In genomic region chr22:24417901-24418641, GRCh38 we compare ENCODE assay signal across 23 cellular contexts. TPM values are rescaled to one million over a fixed set of nuclear protein-coding genes. Genes with fewer than 3 reads are reported as not detected.
DNase-seq lines count a peak whose midpoint lies in the region; ATAC-seq, FAIRE-seq and TF ChIP-seq lines count a peak whose summit lies in the region.
"Had no signal": no experiment of that assay in that cellular context is flagged by ENCODE, and none has a peak within 500 bp of the region (broad histone marks: within the 10 kb centered on the region; RNA-seq: fewer than 3 reads in every experiment).

No MANE protein-coding gene starts in this region.

- POLR2A ChIA-PET in SK-N-SH (lab: Yijun Ruan, JAX), result no interaction called here
- POLR2A ChIA-PET in GM12878 (lab: Charles Lee), result interaction anchor here (0.6 kb wide), 1 partner anchor 196 kb away, joined by 9 read pairs; no protein-coding TSS in a partner anchor

- DNase-seq in SK-N-SH (peak; percentile 15), GM12878 (ENCODE audit: low read depth, low spot score) (no peak), iris pigment epithelial cell (ENCODE audit: low read depth) (peak; percentile 55), left colon (no peak), erythroblast (lab: John Stamatoyannopoulos, UW) (no peak), NCI-H82 (lab: John Stamatoyannopoulos, UW) (no peak)
- DNase-seq in stimulated activated effector memory CD8-positive, alpha-beta T cell treated with anti-CD3 and anti-CD28 coated beads, Interleukin-12 subunit alpha, Interleukin-12 subunit beta, amount 100 ng/mL, for 72 hours (ENCODE audit: low spot score in 2 of 2), result no peak
- DNase-seq: activated naive CD8-positive, alpha-beta T cell treated with anti-CD3 and anti-CD28 coated beads for 36 hours; body of pancreas; GDM1; glutamatergic neuron; NCI-H1930; NCI-H446; RPMI8226; stimulated activated CD4-positive, alpha-beta T cell treated with anti-CD3 and anti-CD28 coated beads, Interleukin-1b, Interleukin-23, amount 100 ng/mL, for 48 hours; stomach had no signal

- FAIRE-seq in GM12878 (lab: Jason Lieb, UNC), result no peak
- FAIRE-seq: A204.1 had no signal

- H3K4me3 ChIP-seq in SK-N-SH (ENCODE audit: low read depth in 2 of 2, low read length in 1 of 2), result no peak overlapping the region
- H3K4me3 ChIP-seq in GM12878, result no peak overlapping the region
- H3K4me3 ChIP-seq: body of pancreas, ovary, stomach had no signal

- peak overlapping the region in 1 of 2 experiments; percentile 97; a peak in 1 of 4 replicates for H3K27ac ChIP-seq in SK-N-SH (ENCODE audit: low read depth in 2 of 2, low read length in 1 of 2)
- H3K27ac ChIP-seq in GM12878 (ENCODE audit: control insufficient read depth, insufficient read depth), result no peak overlapping the region
- H3K27ac ChIP-seq: body of pancreas, C4-2B, ovary, stomach had no signal

- H3K4me3 Mint-ChIP-seq in stimulated activated effector memory CD8-positive, alpha-beta T cell treated with anti-CD3 and anti-CD28 coated beads, Interleukin-12 subunit alpha, Interleukin-12 subunit beta, amount 100 ng/mL, for 72 hours, result no peak overlapping the region
- H3K4me3 Mint-ChIP-seq: activated naive CD8-positive, alpha-beta T cell treated with anti-CD3 and anti-CD28 coated beads for 36 hours; activated T-helper 1 cell treated with anti-CD3 and anti-CD28 coated beads, Interleukin-12 subunit alpha, Interleukin-12 subunit beta, Interleukin-2, Interleukin-4 antibody, amounts not matched to agents 30 ng/mL and 10 ng/mL and 1 ng/mL, durations not matched to agents 14 hours and 24 hours and 36 hours; type B pancreatic cell had no signal

- SMC1A ChIA-PET in GM12878 (lab: Charles Lee; ENCODE audit: uncharacterized antibody, unreplicated experiment), result interaction anchor here (0.6 to 1.8 kb wide), 2 partner anchors 15 to 37 kb away, joined by 3 to 4 read pairs; no protein-coding TSS in a partner anchor

- peaks cover 13% of the 10 kb centered on the region for H3K4me1 Mint-ChIP-seq in stimulated activated effector memory CD8-positive, alpha-beta T cell treated with anti-CD3 and anti-CD28 coated beads, Interleukin-12 subunit alpha, Interleukin-12 subunit beta, amount 100 ng/mL, for 72 hours

- CTCF ChIA-PET in SK-N-SH (lab: Yijun Ruan, JAX) (interaction anchor here (0.7 to 2.2 kb wide), 8 partner anchors 9 to 104 kb away, joined by 3 to 7 read pairs (median 5); no protein-coding TSS in a partner anchor), GM12878 (lab: Yijun Ruan, JAX) (interaction anchor here (1.4 to 1.5 kb wide), 2 partner anchors 103 to 108 kb away, joined by 4 to 7 read pairs; no protein-coding TSS in a partner anchor)

- H3K4me1 ChIP-seq in SK-N-SH (ENCODE audit: control insufficient read depth in 1 of 2, insufficient read depth in 2 of 2, low read depth in 1 of 2, low read length in 1 of 2) (peaks cover 0 to 79% of the 10 kb centered on the region in 2 experiments; a peak in 2 of 4 replicates), GM12878 (ENCODE audit: control insufficient read depth, insufficient read depth, low read length) (no peaks in the 10 kb centered on the region)
- H3K4me1 ChIP-seq: body of pancreas had no signal

- in situ Hi-C loops in GM12878 (cut with MboI), result no loop called here

- RAD21 ChIA-PET in GM12878 (lab: Charles Lee; ENCODE audit: unreplicated experiment), result interaction anchor here (1.0 kb wide), 1 partner anchor 90 kb away, joined by 3 read pairs; no protein-coding TSS in a partner anchor

- H2AFZ ChIP-seq in SK-N-SH (ENCODE audit: low read depth) (no peak overlapping the region), GM12878 (ENCODE audit: control insufficient read depth, low read depth, low read length) (no peak overlapping the region)

- no peak for TF ChIP-seq EP300 in SK-N-SH (IDR thresholded peaks at IDR 0.05; ENCODE audit: borderline replicate concordance in 1 of 2, low read depth in 1 of 2, low read length in 1 of 2)
- no peak for TF ChIP-seq EP300 in GM12878 (IDR thresholded peaks at IDR 0.05; ENCODE audit: borderline replicate concordance in 1 of 2, control insufficient read depth in 1 of 2, low read depth in 2 of 2, low read length in 2 of 2)

- intact Hi-C loops in GM12878 (cut with micrococcal nuclease; ENCODE audit: unreplicated experiment), result no loop called here
- intact Hi-C loops in left colon (cut with DNase I, micrococcal nuclease), result no loop called here

- peaks cover 4% of the 10 kb centered on the region for H3F3A ChIP-seq in SK-N-SH (replicated peaks; ENCODE audit: insufficient read depth)

- peaks cover 41% of the 10 kb centered on the region for H3K36me3 Mint-ChIP-seq in stimulated activated effector memory CD8-positive, alpha-beta T cell treated with anti-CD3 and anti-CD28 coated beads, Interleukin-12 subunit alpha, Interleukin-12 subunit beta, amount 100 ng/mL, for 72 hours
- H3K36me3 Mint-ChIP-seq: activated naive CD8-positive, alpha-beta T cell treated with anti-CD3 and anti-CD28 coated beads for 36 hours; type B pancreatic cell had no signal

- H3K9me3 ChIP-seq in SK-N-SH, result no peaks in the 10 kb centered on the region
- no peaks in the 10 kb centered on the region for H3K9me3 ChIP-seq in GM12878 (replicated peaks; ENCODE audit: control insufficient read depth, insufficient read depth, low read length)
- H3K9me3 ChIP-seq: body of pancreas, ovary, stomach had no signal

- peak overlapping the region; percentile 78 for H3K27ac Mint-ChIP-seq in stimulated activated effector memory CD8-positive, alpha-beta T cell treated with anti-CD3 and anti-CD28 coated beads, Interleukin-12 subunit alpha, Interleukin-12 subunit beta, amount 100 ng/mL, for 72 hours
- H3K27ac Mint-ChIP-seq: activated naive CD8-positive, alpha-beta T cell treated with anti-CD3 and anti-CD28 coated beads for 36 hours; activated T-helper 1 cell treated with anti-CD3 and anti-CD28 coated beads, Interleukin-12 subunit alpha, Interleukin-12 subunit beta, Interleukin-2, Interleukin-4 antibody, amounts not matched to agents 30 ng/mL and 10 ng/mL and 1 ng/mL, durations not matched to agents 14 hours and 24 hours and 36 hours; type B pancreatic cell had no signal

- no peak for TF ChIP-seq CTCF in SK-N-SH (IDR thresholded peaks at IDR 0.05)
- no peak for TF ChIP-seq CTCF in GM12878 (IDR thresholded peaks at IDR 0.05 in 2 of 3, conservative IDR thresholded peaks at IDR 0.05 in 1 of 3; ENCODE audit: control insufficient read depth in 2 of 3, extremely low read depth in 1 of 3, insufficient read depth in 1 of 3, low read depth in 3 of 3, low read length in 3 of 3)

- H3K79me2 ChIP-seq in SK-N-SH (ENCODE audit: insufficient read depth) (no peaks in the 10 kb centered on the region), GM12878 (ENCODE audit: control insufficient read depth, insufficient read depth, low read length) (no peaks in the 10 kb centered on the region)

- H3K36me3 ChIP-seq in SK-N-SH (replicated peaks in 1 of 2; ENCODE audit: control insufficient read depth in 1 of 2, insufficient read depth in 2 of 2, low read length in 1 of 2) (peaks cover 13 to 44% of the 10 kb centered on the region in 2 experiments), GM12878 (ENCODE audit: control insufficient read depth in 2 of 2, insufficient read depth in 2 of 2, low read length in 1 of 2) (peaks cover 0 to 8% of the 10 kb centered on the region in 2 experiments; a peak in 3 of 4 replicates)

- H3K9me3 Mint-ChIP-seq in stimulated activated effector memory CD8-positive, alpha-beta T cell treated with anti-CD3 and anti-CD28 coated beads, Interleukin-12 subunit alpha, Interleukin-12 subunit beta, amount 100 ng/mL, for 72 hours, result no peaks in the 10 kb centered on the region
- H3K9me3 Mint-ChIP-seq: activated naive CD8-positive, alpha-beta T cell treated with anti-CD3 and anti-CD28 coated beads for 36 hours; activated T-helper 1 cell treated with anti-CD3 and anti-CD28 coated beads, Interleukin-12 subunit alpha, Interleukin-12 subunit beta, Interleukin-2, Interleukin-4 antibody, amounts not matched to agents 30 ng/mL and 10 ng/mL and 1 ng/mL, durations not matched to agents 14 hours and 24 hours and 36 hours; type B pancreatic cell had no signal

- TF ChIP-seq POLR2A in GM12878 (IDR thresholded peaks at IDR 0.05; ENCODE audit: low read depth, low read length) (peak; percentile 48; the same call in 1 of the 2 replicates), erythroblast (IDR thresholded peaks at IDR 0.05; ENCODE audit: low read length) (no peak)

- TF ChIP-seq RAD21 in SK-N-SH (IDR thresholded peaks at IDR 0.05; ENCODE audit: low read length) (no peak), GM12878 (IDR thresholded peaks at IDR 0.05; ENCODE audit: insufficient read depth, low read depth, low read length) (no peak)

- H3K27me3 ChIP-seq in SK-N-SH (ENCODE audit: insufficient read depth) (no peaks in the 10 kb centered on the region), GM12878 (replicated peaks in 1 of 2; ENCODE audit: control insufficient read depth in 2 of 2, insufficient read depth in 2 of 2, low read length in 1 of 2) (no peaks in the 10 kb centered on the region)
- H3K27me3 ChIP-seq: body of pancreas, ovary had no signal

- ATAC-seq in SK-N-SH treated with all-trans-retinoic acid at 6 μM for 48 hours, result no peak
- ATAC-seq in GM12878, result no peak
- no peak for ATAC-seq in stimulated activated effector memory CD8-positive, alpha-beta T cell treated with anti-CD3 and anti-CD28 coated beads, Interleukin-12 subunit alpha, Interleukin-12 subunit beta, amount 100 ng/mL, for 72 hours
- ATAC-seq in left colon, result no peak
- ATAC-seq: body of pancreas, HCT116 had no signal

- H4K20me1 ChIP-seq in SK-N-SH (ENCODE audit: insufficient read depth) (no peaks in the 10 kb centered on the region), GM12878 (ENCODE audit: control insufficient read depth, insufficient read depth) (no peaks in the 10 kb centered on the region)

- WGBS in SK-N-SH (ENCODE audit: low lambda C conversion rate), result 96% methylated on average over 3 of the region's 16 CpGs
- WGBS in GM12878 (ENCODE audit: insufficient coverage, insufficient replicate concordance, low lambda C conversion rate, missing lambda C conversion rate), result 83% methylated on average over 15 of the region's 16 CpGs

- H3K9me2 ChIP-seq in SK-N-SH, result no peaks in the 10 kb centered on the region

- no TSS peak for BruUV-seq in GM12878 (replicated peaks; lab: Mats Ljungman, UMichigan)

- H3K4me2 ChIP-seq in SK-N-SH, result no peak overlapping the region
- no peak overlapping the region for H3K4me2 ChIP-seq in GM12878 (ENCODE audit: control insufficient read depth, insufficient read depth)

- no peak overlapping the region for H3K9ac ChIP-seq in SK-N-SH
- no peak overlapping the region for H3K9ac ChIP-seq in GM12878 (ENCODE audit: control insufficient read depth, insufficient read depth, low read length)

RNA-seq across cellular contexts. Expression of gene ADORA2A, which starts 9.3 kb away (rescaled TPM):
- polyA plus RNA-seq in SK-N-SH (2012; rRNA removed) (9.3 and 12.0 TPM in 2 replicates), GM12878 (2011; rRNA removed) (16.2 and 31.2 TPM in 2 replicates), GM12878 (2014; fragmentation: Illumina TruSeq; extraction: Trizol) (4.6 and 15.9 TPM in 2 replicates), GM12878 (2014; fragmentation: Nextera tagmentation; extraction: Ambion mirVana) (1 to 10 TPM in 1 of 2 experiments, under 1 TPM in 1; 0.69 to 1.6 TPM), GM12878 (2014; rRNA removed) (29.6 and 30.5 TPM in 2 replicates), GM12878 (2016; fragmentation: Nextera tagmentation; extraction: Ambion mirVana) (10 to 100 TPM; 15.8 to 20.6 TPM)
- 5.1 and 9.7 TPM in 2 replicates for polyA plus RNA-seq in SK-N-SH (2012; cell fraction: cytosol; rRNA removed)
- 22.5 and 26.1 TPM in 2 replicates for polyA plus RNA-seq in SK-N-SH (2012; cell fraction: nucleus; rRNA removed)
- total RNA-seq in GM12878 (2013; cell fraction: nucleolus; rRNA removed), result 55.4 and 60.9 TPM in 2 replicates
- total RNA-seq in GM12878 (2014; rRNA removed) (27.4 and 28.5 TPM in 2 replicates), GM12878 (2014; rRNA removed; fragmentation: Illumina TruSeq; extraction: Trizol) (10.5 and 10.9 TPM in 2 replicates), GM12878 (2021) (22.9 and 23.6 TPM in 2 replicates), left colon (1 to 10 TPM; 2.5 to 4.0 TPM)
- polyA plus RNA-seq in GM12878 (2011; ENCODE audit: low read depth), result 9.5 TPM
- polyA plus RNA-seq in GM12878 (2011; cell fraction: cytosol; rRNA removed), result 49.3 and 77.4 TPM in 2 replicates
- polyA plus RNA-seq in GM12878 (2011; cell fraction: nucleus; rRNA removed), result 45.4 and 47.1 TPM in 2 replicates
- 22.8 and 28.8 TPM in 2 replicates for polyA plus RNA-seq in GM12878 (2012)
- polyA minus RNA-seq in GM12878 (2011; rRNA and poly(A)+ RNA removed), result 38.3 and 56.7 TPM in 2 replicates
- polyA minus RNA-seq in GM12878 (2011; cell fraction: cytosol; rRNA and poly(A)+ RNA removed), result 11.3 and 12.3 TPM in 2 replicates
- 15.4 and 23.7 TPM in 2 replicates for polyA minus RNA-seq in GM12878 (2011; cell fraction: nucleus; rRNA and poly(A)+ RNA removed)

Comparison
In these comparisons a context has a peak if more than half of its experiments do, and no peak if none do; other contexts are left out.
1. DNase-seq: peak in SK-N-SH (single experiment) and iris pigment epithelial cell (single experiment); none in GM12878 (single experiment), stimulated activated effector memory CD8-positive, alpha-beta T cell treated with anti-CD3 and anti-CD28 coated beads, Interleukin-12 subunit alpha, Interleukin-12 subunit beta, amount 100 ng/mL, for 72 hours (0 of 2), left colon (0 of 2), erythroblast (0 of 2) and NCI-H82 (single experiment).